ENCODE assay signal across 14 cellular contexts in genomic region chr16:8853150-8853549, GRCh38. TPM values are rescaled to one million over a fixed set of nuclear protein-coding genes. Genes with fewer than 3 reads are reported as not detected.
A peak's percentile ranks its signal among the peaks of the same experiment; 100 is the strongest.
DNase-seq lines count a peak whose midpoint lies in the region; ATAC-seq, FAIRE-seq and TF ChIP-seq lines count a peak whose summit lies in the region.
"Had no signal": no experiment of that assay in that cellular context is flagged by ENCODE, and none has a peak within 500 bp of the region (broad histone marks: within the 10 kb centered on the region; RNA-seq: fewer than 3 reads in every experiment).

No MANE protein-coding gene starts in this region.

- intact Hi-C loops in endothelial cell of umbilical vein (cut with micrococcal nuclease) = no loop called here
- intact Hi-C loops in body of pancreas (cut with DNase I) = loop anchor here (10.0 kb wide), 1 partner anchor 48 kb away; no protein-coding TSS in a partner anchor

- H3K4me1 Mint-ChIP-seq in GM23338 = peaks cover 53% of the 10 kb centered on the region
- H3K4me1 Mint-ChIP-seq in osteocyte (ENCODE audit: unreplicated experiment) = peaks cover 17% of the 10 kb centered on the region

- H3K27me3 ChIP-seq in GM23338 (ENCODE audit: insufficient read depth) (no peaks in the 10 kb centered on the region), RWPE2 (ENCODE audit: insufficient read depth, poor library complexity, severe bottlenecking) (no peaks in the 10 kb centered on the region), endothelial cell of umbilical vein (ENCODE audit: control insufficient read depth in 2 of 2, insufficient read depth in 2 of 2, low read length in 2 of 2) (no peaks in the 10 kb centered on the region), body of pancreas (no peaks in the 10 kb centered on the region)
- H3K27me3 ChIP-seq: foreskin keratinocyte had no signal

- CTCF ChIA-PET in endothelial cell of umbilical vein (lab: Charles Lee) = interaction anchor here (1.0 to 1.5 kb wide), 3 partner anchors 16 to 28 kb away, joined by 3 to 4 read pairs (median 4); partner anchors contain the start of gene CARHSP1

- peak overlapping the region; percentile 81 for H3K27ac ChIP-seq in GM23338 (ENCODE audit: low read depth)
- H3K27ac ChIP-seq in RWPE2 (ENCODE audit: poor library complexity, severe bottlenecking) = peak overlapping the region; percentile 98
- no peak overlapping the region for H3K27ac ChIP-seq in endothelial cell of umbilical vein (ENCODE audit: insufficient read depth, low read depth, low read length)
- peak overlapping the region in 2 of 4 donors; percentile 42 to 46 for H3K27ac ChIP-seq in body of pancreas
- H3K27ac ChIP-seq: foreskin keratinocyte had no signal

- H3K27ac Mint-ChIP-seq in GM23338 = peak overlapping the region; percentile 56; the same call in 1 of the 2 replicates
- H3K27ac Mint-ChIP-seq in osteocyte (ENCODE audit: unreplicated experiment) = peak overlapping the region; percentile 4

- H3K4me3 ChIP-seq in GM23338 = no peak overlapping the region
- H3K4me3 ChIP-seq in RWPE2 (ENCODE audit: severe bottlenecking) = no peak overlapping the region
- no peak overlapping the region for H3K4me3 ChIP-seq in endothelial cell of umbilical vein (replicated peaks in 1 of 3; ENCODE audit: insufficient read depth in 1 of 3, low read depth in 1 of 3, low read length in 3 of 3)
- no peak overlapping the region for H3K4me3 ChIP-seq in body of pancreas

- no peak for TF ChIP-seq CTCF in GM23338 (conservative IDR thresholded peaks at IDR 0.05; ENCODE audit: low read depth in 2 of 2)
- TF ChIP-seq CTCF in RWPE2 (IDR thresholded peaks at IDR 0.05; ENCODE audit: poor library complexity, severe bottlenecking) = no peak
- TF ChIP-seq CTCF in endothelial cell of umbilical vein (IDR thresholded peaks at IDR 0.05; ENCODE audit: extremely low read depth in 1 of 2, insufficient read depth in 1 of 2, low read depth in 1 of 2, low read length in 2 of 2) = no peak
- no peak for TF ChIP-seq CTCF in osteocyte (IDR thresholded peaks at IDR 0.05)
- no peak for TF ChIP-seq CTCF in body of pancreas (IDR thresholded peaks at IDR 0.05)

- H3K79me2 ChIP-seq in GM23338 (replicated peaks; ENCODE audit: insufficient read depth) (peaks cover 12% of the 10 kb centered on the region; the same call in 1 of the 2 replicates), endothelial cell of umbilical vein (ENCODE audit: control insufficient read depth, insufficient read depth, low read length) (no peaks in the 10 kb centered on the region)

- no peaks in the 10 kb centered on the region for H3K9me2 ChIP-seq in GM23338 (ENCODE audit: insufficient read depth)

- H3K4me2 ChIP-seq in GM23338 (no peak overlapping the region), endothelial cell of umbilical vein (ENCODE audit: insufficient read depth, low read length) (no peak overlapping the region)

- in situ Hi-C loops in G401 (cut with HindIII; ENCODE audit: low sequenced_read_pairs) = no loop called here

- H3K9me1 ChIP-seq in endothelial cell of umbilical vein (replicated peaks; ENCODE audit: control insufficient read depth, extremely low read depth, insufficient read depth, low read length) = no peaks in the 10 kb centered on the region

- H3K4me3 Mint-ChIP-seq in GM23338 (no peak overlapping the region), osteocyte (ENCODE audit: unreplicated experiment) (no peak overlapping the region)
- H3K4me3 Mint-ChIP-seq: stimulated activated naive CD8-positive, alpha-beta T cell treated with anti-CD3 and anti-CD28 coated beads, Interleukin-15, Interleukin-2, amounts not matched to agents 100 ng/mL and 50 ng/mL, for 24 hours had no signal

- H2AFZ ChIP-seq in GM23338 (no peak overlapping the region), endothelial cell of umbilical vein (ENCODE audit: low read depth, low read length) (no peak overlapping the region)

- TF ChIP-seq POLR2A in endothelial cell of umbilical vein (IDR thresholded peaks at IDR 0.05; ENCODE audit: low read depth, low read length) (no peak), body of pancreas (IDR thresholded peaks at IDR 0.05) (no peak)

- dilution Hi-C loops in endothelial cell of umbilical vein (cut with MboI; ENCODE audit: extremely low pct_ligation_motif_present, low sequenced_read_pairs) = no loop called here

- H3K9me3 Mint-ChIP-seq in GM23338 = no peaks in the 10 kb centered on the region
- no peaks in the 10 kb centered on the region for H3K9me3 Mint-ChIP-seq in osteocyte (ENCODE audit: unreplicated experiment)
- H3K9me3 Mint-ChIP-seq: stimulated activated naive CD8-positive, alpha-beta T cell treated with anti-CD3 and anti-CD28 coated beads, Interleukin-15, Interleukin-2, amounts not matched to agents 100 ng/mL and 50 ng/mL, for 24 hours had no signal

- H3F3A ChIP-seq in GM23338 (replicated peaks; ENCODE audit: low read depth) = peaks cover 50% of the 10 kb centered on the region

- H3K36me3 Mint-ChIP-seq in GM23338 (ENCODE audit: low read depth) = peaks cover 88% of the 10 kb centered on the region
- peaks cover 30% of the 10 kb centered on the region for H3K36me3 Mint-ChIP-seq in osteocyte (ENCODE audit: unreplicated experiment)

- H3K27me3 Mint-ChIP-seq in GM23338 (ENCODE audit: insufficient read depth, low read depth, poor library complexity) (peaks cover 39% of the 10 kb centered on the region), osteocyte (ENCODE audit: unreplicated experiment) (no peaks in the 10 kb centered on the region)
- H3K27me3 Mint-ChIP-seq: stimulated activated naive CD8-positive, alpha-beta T cell treated with anti-CD3 and anti-CD28 coated beads, Interleukin-15, Interleukin-2, amounts not matched to agents 100 ng/mL and 50 ng/mL, for 24 hours had no signal

- H4K20me1 ChIP-seq in GM23338 (replicated peaks; ENCODE audit: insufficient read depth) = peaks cover 11% of the 10 kb centered on the region; the same call in 1 of the 2 replicates
- no peaks in the 10 kb centered on the region for H4K20me1 ChIP-seq in endothelial cell of umbilical vein (replicated peaks; ENCODE audit: control insufficient read depth, extremely low read depth, insufficient read depth, low read length)

- H3K36me3 ChIP-seq in GM23338 (ENCODE audit: insufficient read depth) (peaks cover 32% of the 10 kb centered on the region), RWPE2 (ENCODE audit: low read depth) (peaks cover 76% of the 10 kb centered on the region), endothelial cell of umbilical vein (ENCODE audit: control insufficient read depth in 2 of 2, extremely low read depth in 1 of 2, insufficient read depth in 2 of 2, low read length in 2 of 2) (peaks cover 3 to 31% of the 10 kb centered on the region in 2 experiments), body of pancreas (replicated peaks in 1 of 2; ENCODE audit: insufficient read depth in 1 of 2, low read depth in 2 of 2) (peaks cover 0 to 23% of the 10 kb centered on the region in 2 donors)

- WGBS in body of pancreas, 2 donors = 78 to 80% methylated on average over 7 of the region's 7 CpGs

- no peaks in the 10 kb centered on the region for H3K9me3 ChIP-seq in RWPE2 (ENCODE audit: severe bottlenecking)
- H3K9me3 ChIP-seq in endothelial cell of umbilical vein (replicated peaks; ENCODE audit: control insufficient read depth, insufficient read depth, low read length) = no peaks in the 10 kb centered on the region
- H3K9me3 ChIP-seq in body of pancreas = no peaks in the 10 kb centered on the region

- ATAC-seq in GM23338 (peak; percentile 2; the same call in 2 of the 3 replicates), RWPE2 (ENCODE audit: low read depth) (no peak), body of pancreas (no peak), HG03280 (IDR thresholded peaks at IDR 0.05; ENCODE audit: unreplicated experiment) (no peak)

- DNase-seq in GM23338 (ENCODE audit: low spot score) (no peak), RWPE2 (ENCODE audit: low spot score) (no peak), endothelial cell of umbilical vein (ENCODE audit: low read depth, low spot score) (no peak), osteocyte (ENCODE audit: extremely low spot score, unreplicated experiment) (no peak), body of pancreas (no peak), G401 (ENCODE audit: low spot score) (no peak)
- DNase-seq: activated T-cell treated with anti-CD3 and anti-CD28 coated beads, Interleukin-2, amount 50 U/mL, for 48 hours; NCI-H446; RPMI8226 had no signal

- TSS peak; percentile 15 for BruUV-seq in endothelial cell of umbilical vein (replicated peaks; lab: Mats Ljungman, UMichigan)

- FAIRE-seq in endothelial cell of umbilical vein (lab: Jason Lieb, UNC) = no peak
- FAIRE-seq: colon had no signal

- no peak overlapping the region for H3K9ac ChIP-seq in endothelial cell of umbilical vein (replicated peaks; ENCODE audit: extremely low read depth, insufficient read depth, low read length)

- POLR2A ChIA-PET in endothelial cell of umbilical vein (lab: Charles Lee) = interaction anchor here (0.6 to 1.6 kb wide), 3 partner anchors 8 to 21 kb away, joined by 3 to 8 read pairs (median 7); partner anchors contain the start of gene CARHSP1

- H3K4me1 ChIP-seq in GM23338 (ENCODE audit: insufficient read depth) = peaks cover 23% of the 10 kb centered on the region; the same call in 1 of the 2 replicates
- H3K4me1 ChIP-seq in RWPE2 (ENCODE audit: insufficient read depth, poor library complexity, severe bottlenecking) = peaks cover 35% of the 10 kb centered on the region
- H3K4me1 ChIP-seq in endothelial cell of umbilical vein (ENCODE audit: control insufficient read depth, extremely low read depth, insufficient read depth, low read length) = peaks cover 31% of the 10 kb centered on the region
- H3K4me1 ChIP-seq in body of pancreas = peaks cover 16% of the 10 kb centered on the region

RNA-seq across cellular contexts. Expression of gene CARHSP1, which starts 15.7 kb away (rescaled TPM):
- total RNA-seq in GM23338 (2014; rRNA removed; shearing (Covaris generic)) = 286 and 301 TPM in 2 replicates
- polyA plus RNA-seq in GM23338 (2016; fragmentation: Nextera tagmentation; extraction: Ambion mirVana) (324 and 339 TPM in 2 replicates), endothelial cell of umbilical vein (64.9 and 88.5 TPM in 2 replicates)
- total RNA-seq in endothelial cell of umbilical vein (69.2 and 72.5 TPM in 2 replicates), osteocyte (69.6 and 70.2 TPM in 2 replicates), body of pancreas (10 to 100 TPM; 16.5 to 59.9 TPM)
- polyA plus RNA-seq in endothelial cell of umbilical vein (2011; cell fraction: cytosol; rRNA removed) = 61.1 and 74.8 TPM in 2 replicates
- 28.6 and 35.8 TPM in 2 replicates for polyA plus RNA-seq in endothelial cell of umbilical vein (2011; cell fraction: nucleus; rRNA removed)
- 54.8 and 68.0 TPM in 2 replicates for polyA plus RNA-seq in endothelial cell of umbilical vein (2012)
- 56.8 and 88.0 TPM in 2 replicates for polyA minus RNA-seq in endothelial cell of umbilical vein
- polyA minus RNA-seq in endothelial cell of umbilical vein (2011; cell fraction: cytosol; rRNA and poly(A)+ RNA removed) = 116 TPM
- 7.9 and 9.0 TPM in 2 replicates for polyA minus RNA-seq in endothelial cell of umbilical vein (2011; cell fraction: nucleus; rRNA and poly(A)+ RNA removed)
- 114 and 150 TPM in 2 replicates for total RNA-seq in G401 (2014; rRNA removed; shearing (Covaris generic))

RNA-seq across cellular contexts. Expression of gene LITAFD, which starts 29.0 kb away (rescaled TPM):
- not detected in 2 replicates for total RNA-seq in GM23338 (2014; rRNA removed; shearing (Covaris generic))
- not detected in 2 replicates for polyA plus RNA-seq in GM23338 (2016; fragmentation: Nextera tagmentation; extraction: Ambion mirVana)
- not detected in 2 replicates for total RNA-seq in endothelial cell of umbilical vein
- not detected in 2 replicates for polyA plus RNA-seq in endothelial cell of umbilical vein
- polyA plus RNA-seq in endothelial cell of umbilical vein (2011; cell fraction: cytosol; rRNA removed) = not detected in 2 replicates
- polyA plus RNA-seq in endothelial cell of umbilical vein (2011; cell fraction: nucleus; rRNA removed) = not detected in 2 replicates
- polyA plus RNA-seq in endothelial cell of umbilical vein (2012) = not detected in 2 replicates
- not detected in 2 replicates for polyA minus RNA-seq in endothelial cell of umbilical vein
- polyA minus RNA-seq in endothelial cell of umbilical vein (2011; cell fraction: cytosol; rRNA and poly(A)+ RNA removed) = not detected
- not detected in 2 replicates for polyA minus RNA-seq in endothelial cell of umbilical vein (2011; cell fraction: nucleus; rRNA and poly(A)+ RNA removed)
- not detected in 2 replicates for total RNA-seq in osteocyte
- total RNA-seq in body of pancreas = not detected
- not detected in 2 replicates for total RNA-seq in G401 (2014; rRNA removed; shearing (Covaris generic))
- total RNA-seq: foreskin keratinocyte, omental fat pad had no signal
- polyA plus RNA-seq: foreskin keratinocyte had no signal

RNA-seq across cellular contexts. Expression of gene PMM2, which starts 55.5 kb away (rescaled TPM):
- 38.2 and 45.1 TPM in 2 replicates for total RNA-seq in GM23338 (2014; rRNA removed; shearing (Covaris generic))
- polyA plus RNA-seq in GM23338 (2016; fragmentation: Nextera tagmentation; extraction: Ambion mirVana) (60.4 and 64.0 TPM in 2 replicates), endothelial cell of umbilical vein (27.5 and 29.0 TPM in 2 replicates)
- total RNA-seq in endothelial cell of umbilical vein (61.3 and 62.8 TPM in 2 replicates), osteocyte (42.9 and 45.3 TPM in 2 replicates), body of pancreas (100 to 1,000 TPM in 1 of 2 donors, 10 to 100 TPM in 1; 34.8 to 127 TPM)
- 35.6 and 36.0 TPM in 2 replicates for polyA plus RNA-seq in endothelial cell of umbilical vein (2011; cell fraction: cytosol; rRNA removed)
- polyA plus RNA-seq in endothelial cell of umbilical vein (2011; cell fraction: nucleus; rRNA removed) = 32.1 and 43.9 TPM in 2 replicates
- polyA plus RNA-seq in endothelial cell of umbilical vein (2012) = 47.6 and 49.5 TPM in 2 replicates
- polyA minus RNA-seq in endothelial cell of umbilical vein = 21.8 and 22.6 TPM in 2 replicates
- polyA minus RNA-seq in endothelial cell of umbilical vein (2011; cell fraction: cytosol; rRNA and poly(A)+ RNA removed) = 14.1 TPM
- 32.0 and 44.8 TPM in 2 replicates for polyA minus RNA-seq in endothelial cell of umbilical vein (2011; cell fraction: nucleus; rRNA and poly(A)+ RNA removed)
- 28.4 and 36.3 TPM in 2 replicates for total RNA-seq in G401 (2014; rRNA removed; shearing (Covaris generic))

RNA-seq across cellular contexts. Expression of gene TMEM186, which starts 55.7 kb away (rescaled TPM):
- total RNA-seq in GM23338 (2014; rRNA removed; shearing (Covaris generic)) = 8.3 and 11.2 TPM in 2 replicates
- 11.7 and 14.8 TPM in 2 replicates for polyA plus RNA-seq in GM23338 (2016; fragmentation: Nextera tagmentation; extraction: Ambion mirVana)
- total RNA-seq in endothelial cell of umbilical vein = 8.3 and 9.6 TPM in 2 replicates
- polyA plus RNA-seq in endothelial cell of umbilical vein = 6.4 and 8.0 TPM in 2 replicates
- 6.9 and 7.8 TPM in 2 replicates for polyA plus RNA-seq in endothelial cell of umbilical vein (2011; cell fraction: cytosol; rRNA removed)
- polyA plus RNA-seq in endothelial cell of umbilical vein (2011; cell fraction: nucleus; rRNA removed) = 3.5 and 4.6 TPM in 2 replicates
- polyA plus RNA-seq in endothelial cell of umbilical vein (2012) = 10.1 and 11.9 TPM in 2 replicates
- polyA minus RNA-seq in endothelial cell of umbilical vein = 6.3 and 10.4 TPM in 2 replicates
- polyA minus RNA-seq in endothelial cell of umbilical vein (2011; cell fraction: cytosol; rRNA and poly(A)+ RNA removed) = 2.3 TPM
- 1.2 and 2.1 TPM in 2 replicates for polyA minus RNA-seq in endothelial cell of umbilical vein (2011; cell fraction: nucleus; rRNA and poly(A)+ RNA removed)
- 11.9 and 12.1 TPM in 2 replicates for total RNA-seq in osteocyte
- total RNA-seq in body of pancreas = 1 to 10 TPM in 1 of 2 donors, under 1 TPM in 1; 0.99 to 3.6 TPM
- total RNA-seq in G401 (2014; rRNA removed; shearing (Covaris generic)) = 9.0 and 14.3 TPM in 2 replicates
